In the genomic region with DNA sequence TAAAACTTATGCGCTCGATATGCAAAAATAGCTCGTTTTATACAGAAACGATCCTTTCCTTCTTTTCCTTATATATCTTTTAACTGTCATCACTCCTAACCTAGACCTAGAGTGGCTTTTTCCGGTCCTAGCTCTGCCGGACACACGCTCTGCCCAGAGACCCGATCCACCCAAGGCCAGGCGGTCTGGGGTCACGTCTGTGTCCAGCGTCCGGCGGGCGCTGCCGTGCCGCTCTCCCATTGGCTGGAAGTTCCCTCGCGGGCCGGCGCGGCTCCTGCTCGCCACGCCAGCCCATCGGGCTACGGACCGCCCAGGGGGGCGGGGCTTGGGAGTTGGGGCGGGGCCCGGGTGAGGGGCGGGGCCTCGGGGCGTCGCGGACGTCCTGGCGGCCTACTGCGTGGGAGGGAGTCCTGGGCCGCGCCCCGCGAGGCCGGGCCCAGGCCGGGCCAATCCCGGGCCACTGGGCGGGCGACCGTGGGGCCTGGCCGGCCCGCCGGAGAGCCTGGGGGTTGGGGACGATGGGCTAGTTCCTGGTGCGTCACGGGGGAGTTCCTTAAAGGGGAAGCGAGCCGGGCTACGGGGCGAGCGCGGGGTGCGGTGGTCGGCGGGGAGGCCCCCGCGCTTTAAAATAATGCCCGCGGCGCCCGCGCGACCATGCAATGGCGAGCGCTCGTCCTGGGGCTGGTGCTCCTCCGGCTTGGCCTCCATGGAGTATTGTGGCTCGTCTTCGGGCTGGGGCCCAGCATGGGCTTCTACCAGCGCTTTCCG, we compare ENCODE assay signal across 8 cellular contexts. TPM values are rescaled to one million over a fixed set of nuclear protein-coding genes. Genes with fewer than 3 reads are reported as not detected.
DNase-seq lines count a peak whose midpoint lies in the region; ATAC-seq and TF ChIP-seq lines count a peak whose summit lies in the region.

TSS of gene EDEM1 (plus strand) at position 556 of the 768 bp plus-strand sequence. CDS start at position 655, 99 bp downstream.

- H3K9me3 ChIP-seq in iPS-18c (ENCODE audit: control insufficient read depth, insufficient read depth, low read length) (no peaks in the 10 kb centered on the region), skeletal muscle tissue (ENCODE audit: control insufficient read depth in 3 of 3, low read length in 3 of 3) (no peaks in the 10 kb centered on the region)

- peaks cover 0 to 3% (median 0%) of the 10 kb centered on the region in 3 donors for H3K36me3 ChIP-seq in skeletal muscle tissue (ENCODE audit: control insufficient read depth in 3 of 3, insufficient read depth in 3 of 3, low read length in 3 of 3)

- DNase-seq in A172 (ENCODE audit: low spot score) (peak; percentile 86), NCI-H2171 treated with DMSO at 0.1 percent for 48 hours (lab: John Stamatoyannopoulos, UW) (peak; percentile 40), T47D (ENCODE audit: low read depth in 1 of 2, low spot score in 1 of 2) (peak; percentile 97 to 98)

- H3K27ac ChIP-seq in VCaP = peak within 1 kb of the TSS; percentile 94
- peak within 1 kb of the TSS; percentile 92 for H3K27ac ChIP-seq in skeletal muscle tissue (ENCODE audit: low read depth, low read length)

- TF ChIP-seq CTCF in VCaP (conservative IDR thresholded peaks at IDR 0.05) = no peak

- ATAC-seq in GM18520 (IDR thresholded peaks at IDR 0.05; ENCODE audit: unreplicated experiment) (peak; percentile 86), HG03060 (IDR thresholded peaks at IDR 0.05; ENCODE audit: low read depth, unreplicated experiment) (peak; percentile 34)

- H3K9ac ChIP-seq in skeletal muscle tissue (ENCODE audit: low read depth in 1 of 3, low read length in 3 of 3) = peak within 1 kb of the TSS; percentile 91 to 96 (median 96)

- peaks cover 20 to 28% (median 25%) of the 10 kb centered on the region in 3 donors for H3K4me1 ChIP-seq in skeletal muscle tissue (ENCODE audit: control insufficient read depth in 3 of 3, insufficient read depth in 3 of 3, low read length in 3 of 3)

- H3K27me3 ChIP-seq in skeletal muscle tissue (ENCODE audit: control insufficient read depth in 3 of 3, insufficient read depth in 3 of 3, low read length in 3 of 3) = no peaks in the 10 kb centered on the region

- in situ Hi-C loops in T47D (cut with HindIII; ENCODE audit: low pct_unique_long_range_greater_than_20kb, low sequenced_read_pairs) = no loop called here

- H3K4me3 ChIP-seq in iPS-18c (ENCODE audit: insufficient read depth, low read depth, low read length) (peak within 1 kb of the TSS; percentile 89), skeletal muscle tissue (ENCODE audit: low read length in 3 of 3) (peak within 1 kb of the TSS; percentile 93 to 95 (median 93))

RNA-seq across cellular contexts. Expression of gene EDEM1, which starts in this region (rescaled TPM):
- total RNA-seq in A172 (2014; rRNA removed; shearing (Covaris generic)) = 23.4 and 25.9 TPM in 2 replicates
- 5.7 TPM for total RNA-seq in skeletal muscle tissue

Comparison
In these comparisons a context has a peak if more than half of its experiments do, and no peak if none do; other contexts are left out.
1. Peak in every context shown above with its lines: DNase-seq, ATAC-seq, H3K4me3 ChIP-seq and H3K27ac ChIP-seq.
2. DNase-seq: peak in every context shown above with its lines; median percentile 98 in T47D; 86 in A172; 40 in NCI-H2171 treated with DMSO at 0.1 percent for 48 hours.